In genomic region chr7:26376208-26376917, GRCh38 we compare ENCODE assay signal across 8 cellular contexts.
DNase-seq lines count a peak whose midpoint lies in the region; ATAC-seq, FAIRE-seq and TF ChIP-seq lines count a peak whose summit lies in the region.

No MANE protein-coding gene starts in this region.

- no peaks in the 10 kb centered on the region for H4K20me1 ChIP-seq in astrocyte (ENCODE audit: insufficient read depth, low read length)

- ATAC-seq in GM19467 (IDR thresholded peaks at IDR 0.05; ENCODE audit: unreplicated experiment) (peak; percentile 33), HG03565 (IDR thresholded peaks at IDR 0.05; ENCODE audit: unreplicated experiment) (peak; percentile 22)

- H3K27ac Mint-ChIP-seq in astrocyte (ENCODE audit: unreplicated experiment), result peak overlapping the region; percentile 47

- TF ChIP-seq CTCF in Peyer's patch (IDR thresholded peaks at IDR 0.05) (no peak), astrocyte (IDR thresholded peaks at IDR 0.05; ENCODE audit: insufficient read depth, low read depth, low read length) (no peak), kidney epithelial cell (IDR thresholded peaks at IDR 0.05; ENCODE audit: insufficient read depth, low read length, poor library complexity, severe bottlenecking) (no peak)

- H3K9ac ChIP-seq in astrocyte (ENCODE audit: low read length), result no peak overlapping the region

- H3K27me3 Mint-ChIP-seq in astrocyte (ENCODE audit: low read depth, unreplicated experiment), result peaks cover 13% of the 10 kb centered on the region

- peaks cover 2% of the 10 kb centered on the region for H3K4me1 Mint-ChIP-seq in astrocyte (ENCODE audit: low read depth, unreplicated experiment)

- TF ChIP-seq POLR2A in Peyer's patch (IDR thresholded peaks at IDR 0.05), result no peak

- H2AFZ ChIP-seq in astrocyte (ENCODE audit: low read depth, low read length), result peak overlapping the region; percentile 74

- H3K36me3 ChIP-seq in Peyer's patch (no peaks in the 10 kb centered on the region), astrocyte (ENCODE audit: insufficient read depth, low read length) (no peaks in the 10 kb centered on the region), kidney epithelial cell (ENCODE audit: control insufficient read depth, insufficient read depth, low read length) (no peaks in the 10 kb centered on the region)

- no peak for FAIRE-seq in astrocyte (lab: Jason Lieb, UNC)

- H3K27ac ChIP-seq in Peyer's patch (peak overlapping the region; percentile 11 to 63 (median 38)), astrocyte (ENCODE audit: low read depth, low read length) (no peak overlapping the region)

- peaks cover 0 to 6% (median 0%) of the 10 kb centered on the region in 4 donors for H3K4me1 ChIP-seq in Peyer's patch
- peaks cover 5% of the 10 kb centered on the region for H3K4me1 ChIP-seq in astrocyte (ENCODE audit: insufficient read depth, low read length)

- H3K9me3 ChIP-seq in Peyer's patch (no peaks in the 10 kb centered on the region), astrocyte (ENCODE audit: insufficient read depth, low read depth, low read length) (no peaks in the 10 kb centered on the region)

- H3K36me3 Mint-ChIP-seq in astrocyte (ENCODE audit: low read depth, unreplicated experiment), result no peaks in the 10 kb centered on the region

- peak overlapping the region; percentile 84 for H3K4me2 ChIP-seq in astrocyte (ENCODE audit: low read length)

- H3K9me3 Mint-ChIP-seq in astrocyte (ENCODE audit: unreplicated experiment), result no peaks in the 10 kb centered on the region

- H3K4me3 Mint-ChIP-seq in astrocyte (ENCODE audit: unreplicated experiment), result peak overlapping the region; percentile 80

- H3K4me3 ChIP-seq in Peyer's patch, result peak overlapping the region; percentile 42 to 65 (median 56)
- peak overlapping the region; percentile 29 for H3K4me3 ChIP-seq in astrocyte (ENCODE audit: insufficient read depth, low read depth, low read length)
- peak overlapping the region; percentile 76 for H3K4me3 ChIP-seq in kidney epithelial cell (ENCODE audit: low read depth, low read length)

- peak; percentile 86 for DNase-seq in COR-L47 (lab: John Stamatoyannopoulos, UW)
- DNase-seq in Peyer's patch, result peak; percentile 52 to 70 (median 64)
- DNase-seq in astrocyte (ENCODE audit: low read depth), result no peak
- DNase-seq in kidney epithelial cell (ENCODE audit: low read depth), result no peak
- DNase-seq in stimulated activated CD4-positive, alpha-beta T cell treated with anti-CD3 and anti-CD28 coated beads, Interleukin-1b, Interleukin-23, amount 100 ng/mL, for 48 hours, result peak; percentile 41
- DNase-seq in SKM-1 (lab: John Stamatoyannopoulos, UW; ENCODE audit: unreplicated experiment), result no peak

- H3K27me3 ChIP-seq in Peyer's patch (peaks cover 0 to 11% of the 10 kb centered on the region in 2 donors), astrocyte (ENCODE audit: insufficient read depth, low read length) (peaks cover 57% of the 10 kb centered on the region), kidney epithelial cell (ENCODE audit: control insufficient read depth, insufficient read depth, low read length) (no peaks in the 10 kb centered on the region)

- no peaks in the 10 kb centered on the region for H3K79me2 ChIP-seq in astrocyte (ENCODE audit: insufficient read depth, low read length)

Comparison
In these comparisons a context has a peak if more than half of its experiments do, and no peak if none do; other contexts are left out.
1. DNase-seq: peak in COR-L47 (single experiment), Peyer's patch (3 of 3) and stimulated activated CD4-positive, alpha-beta T cell treated with anti-CD3 and anti-CD28 coated beads, Interleukin-1b, Interleukin-23, amount 100 ng/mL, for 48 hours (single experiment); none in astrocyte (single experiment), kidney epithelial cell (single experiment) and SKM-1 (single experiment).
2. Peak in every context shown above with its lines, with median percentiles within 50 percentile points of each other: H3K4me3 ChIP-seq.